Comparison of ENCODE assay signal across 7 cellular contexts in genomic region chr6:44074383-44075136, GRCh38. TPM values are rescaled to one million over a fixed set of nuclear protein-coding genes. Genes with fewer than 3 reads are reported as not detected.
A peak's percentile ranks its signal among the peaks of the same experiment; 100 is the strongest.
DNase-seq lines count a peak whose midpoint lies in the region; FAIRE-seq and TF ChIP-seq lines count a peak whose summit lies in the region.

No MANE protein-coding gene starts in this region.

- peaks cover 33% of the 10 kb centered on the region for H3K4me1 Mint-ChIP-seq in osteocyte (ENCODE audit: unreplicated experiment)

- H3K9me3 ChIP-seq in tibial artery = no peaks in the 10 kb centered on the region

- intact Hi-C loops in tibial artery (cut with DNase I; ENCODE audit: low total_unique reads) = loop anchor here (1.0 to 2.0 kb wide), 2 partner anchors 301 to 306 kb away; no protein-coding TSS in a partner anchor

- peak overlapping the region; percentile 75 to 76 for H3K27ac ChIP-seq in tibial artery

- no peaks in the 10 kb centered on the region for H3K36me3 Mint-ChIP-seq in osteocyte (ENCODE audit: unreplicated experiment)

- in situ Hi-C loops in KBM-7 (cut with MboI; ENCODE audit: low pct_unique_long_range_greater_than_20kb, low sequenced_read_pairs) = no loop called here

- FAIRE-seq in GM19239 (lab: Jason Lieb, UNC) = peak; percentile 66

- no peaks in the 10 kb centered on the region for H3K27me3 Mint-ChIP-seq in osteocyte (ENCODE audit: unreplicated experiment)

- peak; percentile 90 for TF ChIP-seq CTCF in fibroblast of mammary gland (conservative IDR thresholded peaks at IDR 0.05; ENCODE audit: control insufficient read depth, insufficient read depth, low read depth, low read length)
- TF ChIP-seq CTCF in osteocyte (IDR thresholded peaks at IDR 0.05) = peak; percentile 93
- TF ChIP-seq CTCF in tibial artery (IDR thresholded peaks at IDR 0.05) = peak; percentile 82 to 87

- H3K36me3 ChIP-seq in tibial artery = no peaks in the 10 kb centered on the region

- peaks cover 0 to 8% of the 10 kb centered on the region in 2 donors for H3K27me3 ChIP-seq in tibial artery

- no peaks in the 10 kb centered on the region for H3K9me3 Mint-ChIP-seq in osteocyte (ENCODE audit: unreplicated experiment)

- H3K4me3 ChIP-seq in fibroblast of mammary gland (ENCODE audit: control insufficient read depth, low read depth, low read length) (no peak overlapping the region), tibial artery (no peak overlapping the region)

- no peak overlapping the region for H3K27ac Mint-ChIP-seq in osteocyte (ENCODE audit: unreplicated experiment)

- DNase-seq in GM19239 (ENCODE audit: insufficient read length, low spot score) (peak; percentile 93), KBM-7 (peak; percentile 86), activated T-cell treated with anti-CD3 and anti-CD28 coated beads for 1 hour (ENCODE audit: low read depth) (peak; percentile 50), fibroblast of mammary gland (ENCODE audit: low read depth) (peak; percentile 85), osteocyte (ENCODE audit: extremely low spot score, unreplicated experiment) (no peak), tibial artery (peak; percentile 71 to 86), NCI-H748 treated with DMSO at 0.1 percent for 48 hours (lab: John Stamatoyannopoulos, UW) (no peak)

- peaks cover 0 to 52% (median 36%) of the 10 kb centered on the region in 4 donors for H3K4me1 ChIP-seq in tibial artery

- peak overlapping the region; percentile 68 for H3K4me3 Mint-ChIP-seq in osteocyte (ENCODE audit: unreplicated experiment)

RNA-seq across cellular contexts. Expression of gene MRPL14, which starts 52.7 kb away (rescaled TPM):
- 36.5 and 38.9 TPM in 2 replicates for total RNA-seq in osteocyte

RNA-seq across cellular contexts. Expression of gene TMEM63B, which starts 52.8 kb away (rescaled TPM):
- 36.1 and 36.2 TPM in 2 replicates for total RNA-seq in osteocyte

Comparison
In these comparisons a context has a peak if more than half of its experiments do, and no peak if none do; other contexts are left out.
1. DNase-seq: peak in GM19239 (single experiment), KBM-7 (single experiment), activated T-cell treated with anti-CD3 and anti-CD28 coated beads for 1 hour (single experiment), fibroblast of mammary gland (single experiment) and tibial artery (2 of 2); none in osteocyte (single experiment) and NCI-H748 treated with DMSO at 0.1 percent for 48 hours (single experiment).
2. Peak in every context shown above with its lines, with median percentiles within 50 percentile points of each other: CTCF ChIP-seq.